Comparison of ENCODE assay signal across 11 cellular contexts in the genomic region with DNA sequence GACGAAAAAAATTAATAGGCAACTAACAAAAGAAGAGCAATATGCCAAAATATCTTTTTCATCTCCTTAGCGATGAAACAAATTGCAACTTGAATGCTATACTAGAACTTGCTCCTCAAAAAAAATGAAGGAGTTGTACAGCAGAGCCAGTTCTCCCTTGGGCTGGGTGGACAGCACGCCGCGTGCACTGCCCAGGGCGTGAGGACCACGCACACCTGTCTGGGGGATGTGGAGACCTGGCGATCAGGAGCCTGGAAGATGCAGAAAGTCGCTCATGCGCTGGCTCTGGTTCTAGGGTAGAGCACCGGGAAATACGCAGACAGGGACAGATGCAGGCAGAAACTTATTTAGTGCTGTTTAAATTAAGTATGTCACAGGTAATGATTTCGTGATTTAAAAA.
"Had no signal": no experiment of that assay in that cellular context is flagged by ENCODE, and none has a peak within 500 bp of the region (broad histone marks: within the 10 kb centered on the region; RNA-seq: fewer than 3 reads in every experiment).

No MANE protein-coding gene starts in this region.

- FAIRE-seq: H1, H54 had no signal

- H3K4me2 ChIP-seq: GM23338 had no signal

- H3K9ac ChIP-seq: GM23248 had no signal

- H2AFZ ChIP-seq: GM23248, GM23338 had no signal

- H3K9me3 ChIP-seq: HAP-1 had no signal

- H3K27ac ChIP-seq: GM23248 had no signal

- H3K4me3 Mint-ChIP-seq: GM23338, H9, HFFc6 had no signal

- H3K9me3 Mint-ChIP-seq: H9 had no signal

- H3K36me3 ChIP-seq: HAP-1 had no signal

- ATAC-seq: GM23338, HCT116 had no signal

- DNase-seq: GM23248, GOT3, H7, H9, HCEC 1CT, HFFc6 had no signal

- H3K4me3 ChIP-seq: GM23248, GM23338, HAP-1 had no signal

- H3K4me1 ChIP-seq: HAP-1 had no signal

- H3K27ac Mint-ChIP-seq: GM23338, H9, HFFc6 had no signal
